ENCODE assay signal across 8 cellular contexts in the genomic region with DNA sequence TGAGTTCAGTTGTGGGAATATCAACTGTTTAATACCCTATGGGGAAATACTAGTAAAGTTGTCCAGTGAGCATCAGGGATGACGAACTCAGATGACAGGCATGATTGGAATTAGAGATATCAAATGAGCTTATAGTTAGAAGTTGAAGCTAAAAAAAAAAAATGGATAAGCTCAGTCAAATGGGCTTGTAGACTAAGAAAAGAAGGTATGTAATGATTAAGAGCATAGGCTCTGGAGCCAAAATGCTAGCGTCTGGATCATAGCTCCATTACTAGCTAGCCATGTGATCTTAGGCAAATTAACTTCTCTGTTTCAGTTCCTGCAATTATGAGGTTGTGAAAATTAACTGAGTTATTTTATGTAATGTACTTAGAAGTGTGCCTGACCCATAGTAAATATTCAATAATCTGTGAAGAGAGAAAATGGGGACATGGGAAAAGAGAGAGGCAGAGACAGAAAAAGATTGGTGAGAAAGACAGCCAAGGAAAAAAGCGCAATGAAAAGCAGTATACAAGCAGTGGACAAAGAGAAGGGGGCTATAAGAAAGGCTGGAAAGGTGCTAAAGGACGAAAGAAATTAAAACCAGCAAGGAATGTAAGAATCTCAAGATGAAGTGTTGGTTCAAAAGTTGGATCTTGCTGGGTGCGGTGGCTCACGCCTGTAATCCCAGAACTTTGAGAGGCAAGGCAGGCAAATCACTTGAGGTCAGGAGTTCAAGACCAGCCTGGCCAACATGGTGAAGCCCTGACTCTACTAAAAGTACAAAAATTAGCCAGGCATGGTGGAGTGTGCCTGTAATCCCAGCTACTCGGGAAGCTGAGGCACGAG.
DNase-seq lines count a peak whose midpoint lies in the region; ATAC-seq and TF ChIP-seq lines count a peak whose summit lies in the region.

No MANE protein-coding gene starts in this region.

- no peak for DNase-seq in CD8-positive, alpha-beta T cell
- DNase-seq in activated CD8-positive, alpha-beta T cell treated with anti-CD3 and anti-CD28 coated beads, Interleukin-2, amount 10 ng/mL, durations not matched to agents 7 days and 5 days, result no peak
- DNase-seq in non-pigmented ciliary epithelial cell (ENCODE audit: low read depth) (peak; percentile 94), endothelial cell (ENCODE audit: low spot score) (no peak), COLO668 (lab: John Stamatoyannopoulos, UW; ENCODE audit: unreplicated experiment) (no peak)
- no peak for DNase-seq in stimulated activated CD4-positive, alpha-beta T cell treated with anti-CD3 and anti-CD28 coated beads, Interleukin-1b, Interleukin-23, amount 100 ng/mL, for 48 hours

- peak overlapping the region; percentile 49 for H3K4me3 Mint-ChIP-seq in CD8-positive, alpha-beta T cell
- peak overlapping the region; percentile 24 for H3K4me3 Mint-ChIP-seq in activated CD8-positive, alpha-beta T cell treated with anti-CD3 and anti-CD28 coated beads, Interleukin-2, amount 10 ng/mL, durations not matched to agents 7 days and 5 days
- H3K4me3 Mint-ChIP-seq in endothelial cell (ENCODE audit: unreplicated experiment), result no peak overlapping the region

- H3K4me1 ChIP-seq in CD8-positive, alpha-beta T cell (ENCODE audit: insufficient read depth, low read length), result peaks cover 63% of the 10 kb centered on the region

- H3K4me1 Mint-ChIP-seq in CD8-positive, alpha-beta T cell (ENCODE audit: low read depth), result peaks cover 73% of the 10 kb centered on the region
- H3K4me1 Mint-ChIP-seq in activated CD8-positive, alpha-beta T cell treated with anti-CD3 and anti-CD28 coated beads, Interleukin-2, amount 10 ng/mL, durations not matched to agents 7 days and 5 days (ENCODE audit: low read depth), result peaks cover 73% of the 10 kb centered on the region
- H3K4me1 Mint-ChIP-seq in endothelial cell (ENCODE audit: unreplicated experiment), result peaks cover 13% of the 10 kb centered on the region

- peak overlapping the region; percentile 89 for H3K27ac Mint-ChIP-seq in CD8-positive, alpha-beta T cell
- peak overlapping the region; percentile 98 for H3K27ac Mint-ChIP-seq in activated CD8-positive, alpha-beta T cell treated with anti-CD3 and anti-CD28 coated beads, Interleukin-2, amount 10 ng/mL, durations not matched to agents 7 days and 5 days
- H3K27ac Mint-ChIP-seq in endothelial cell (ENCODE audit: unreplicated experiment), result no peak overlapping the region

- peaks cover 7% of the 10 kb centered on the region for H3K9me3 Mint-ChIP-seq in CD8-positive, alpha-beta T cell
- no peaks in the 10 kb centered on the region for H3K9me3 Mint-ChIP-seq in activated CD8-positive, alpha-beta T cell treated with anti-CD3 and anti-CD28 coated beads, Interleukin-2, amount 10 ng/mL, durations not matched to agents 7 days and 5 days (ENCODE audit: insufficient read depth)
- no peaks in the 10 kb centered on the region for H3K9me3 Mint-ChIP-seq in endothelial cell (ENCODE audit: unreplicated experiment)

- no peak for TF ChIP-seq CTCF in CD8-positive, alpha-beta T cell (IDR thresholded peaks at IDR 0.05)
- TF ChIP-seq CTCF in endothelial cell (IDR thresholded peaks at IDR 0.05; ENCODE audit: unreplicated experiment), result no peak

- no peaks in the 10 kb centered on the region for H3K9me3 ChIP-seq in CD8-positive, alpha-beta T cell (ENCODE audit: low read length)

- intact Hi-C loops in CD8-positive, alpha-beta T cell (cut with DNase I, micrococcal nuclease), result loop anchor here in 1 of 2 experiments (2.0 kb wide), 1 partner anchor 13 kb away; no protein-coding TSS in a partner anchor

- CTCF ChIA-PET in CD8-positive, alpha-beta T cell (lab: Charles Lee), result interaction anchor here (0.9 to 4.8 kb wide), 6 partner anchors 12 to 98 kb away, joined by 3 to 39 read pairs (median 12); no protein-coding TSS in a partner anchor
- CTCF ChIA-PET in activated CD8-positive, alpha-beta T cell treated with anti-CD3 and anti-CD28 coated beads, Interleukin-2, amount 10 ng/mL, durations not matched to agents 7 days and 5 days (lab: Charles Lee), result interaction anchor here (0.9 to 5.1 kb wide), 9 partner anchors 8 to 99 kb away, joined by 3 to 115 read pairs (median 4); a partner anchor contains a TSS

- no peaks in the 10 kb centered on the region for H3K36me3 ChIP-seq in CD8-positive, alpha-beta T cell (ENCODE audit: insufficient read depth, low read length)

- no peak for ATAC-seq in CD8-positive, alpha-beta T cell
- ATAC-seq in GM19452 (IDR thresholded peaks at IDR 0.05; ENCODE audit: unreplicated experiment), result peak; percentile 39
- ATAC-seq in HG03457 (IDR thresholded peaks at IDR 0.05; ENCODE audit: unreplicated experiment), result peak; percentile 48
- no peak for ATAC-seq in activated CD8-positive, alpha-beta T cell treated with anti-CD3 and anti-CD28 coated beads, Interleukin-2, amount 10 ng/mL, durations not matched to agents 7 days and 5 days

- no peaks in the 10 kb centered on the region for H3K36me3 Mint-ChIP-seq in CD8-positive, alpha-beta T cell
- peaks cover 34% of the 10 kb centered on the region for H3K36me3 Mint-ChIP-seq in activated CD8-positive, alpha-beta T cell treated with anti-CD3 and anti-CD28 coated beads, Interleukin-2, amount 10 ng/mL, durations not matched to agents 7 days and 5 days (ENCODE audit: low read depth)
- H3K36me3 Mint-ChIP-seq in endothelial cell (ENCODE audit: low read depth, unreplicated experiment), result no peaks in the 10 kb centered on the region

- no peak overlapping the region for H3K4me3 ChIP-seq in CD8-positive, alpha-beta T cell (ENCODE audit: low read depth, low read length)

- peak overlapping the region; percentile 63 for H3K27ac ChIP-seq in CD8-positive, alpha-beta T cell (ENCODE audit: low read depth, low read length)

- no peaks in the 10 kb centered on the region for H3K27me3 Mint-ChIP-seq in CD8-positive, alpha-beta T cell (ENCODE audit: low read depth)
- no peaks in the 10 kb centered on the region for H3K27me3 Mint-ChIP-seq in activated CD8-positive, alpha-beta T cell treated with anti-CD3 and anti-CD28 coated beads, Interleukin-2, amount 10 ng/mL, durations not matched to agents 7 days and 5 days (ENCODE audit: low read depth)
- no peaks in the 10 kb centered on the region for H3K27me3 Mint-ChIP-seq in endothelial cell (ENCODE audit: unreplicated experiment)

- H3K27me3 ChIP-seq in CD8-positive, alpha-beta T cell (ENCODE audit: insufficient read depth, low read length), result no peaks in the 10 kb centered on the region

- POLR2A ChIA-PET in CD8-positive, alpha-beta T cell (lab: Charles Lee), result interaction anchor here (0.7 to 5.2 kb wide), 9 partner anchors 8 to 103 kb away, joined by 3 to 60 read pairs (median 4); a partner anchor contains a TSS
- POLR2A ChIA-PET in activated CD8-positive, alpha-beta T cell treated with anti-CD3 and anti-CD28 coated beads, Interleukin-2, amount 10 ng/mL, durations not matched to agents 7 days and 5 days (lab: Charles Lee), result interaction anchor here (0.9 to 8.9 kb wide), 7 partner anchors 13 to 97 kb away, joined by 3 to 198 read pairs (median 5); a partner anchor contains a TSS

Comparison
In these comparisons a context has a peak if more than half of its experiments do, and no peak if none do; other contexts are left out.
1. ATAC-seq: peak in GM19452 (single experiment) and HG03457 (single experiment); none in CD8-positive, alpha-beta T cell (single experiment) and activated CD8-positive, alpha-beta T cell treated with anti-CD3 and anti-CD28 coated beads, Interleukin-2, amount 10 ng/mL, durations not matched to agents 7 days and 5 days (single experiment).